Comparison of ENCODE assay signal across 1 cellular context in genomic region chr18:58093311-58093790, GRCh38.
TF ChIP-seq lines count a peak whose summit lies in the region.

No MANE protein-coding gene starts in this region.

TF ChIP-seq in WTC11, 78 proteins besides CTCF, POLR2A, EP300 and RAD21 (continued from another document):
- TF ChIP-seq ZNF281 (CRISPR knock-in tag; IDR thresholded peaks at IDR 0.05) (no peak), ETV6 (CRISPR knock-in tag; IDR thresholded peaks at IDR 0.05) (no peak)
